In the genomic region with DNA sequence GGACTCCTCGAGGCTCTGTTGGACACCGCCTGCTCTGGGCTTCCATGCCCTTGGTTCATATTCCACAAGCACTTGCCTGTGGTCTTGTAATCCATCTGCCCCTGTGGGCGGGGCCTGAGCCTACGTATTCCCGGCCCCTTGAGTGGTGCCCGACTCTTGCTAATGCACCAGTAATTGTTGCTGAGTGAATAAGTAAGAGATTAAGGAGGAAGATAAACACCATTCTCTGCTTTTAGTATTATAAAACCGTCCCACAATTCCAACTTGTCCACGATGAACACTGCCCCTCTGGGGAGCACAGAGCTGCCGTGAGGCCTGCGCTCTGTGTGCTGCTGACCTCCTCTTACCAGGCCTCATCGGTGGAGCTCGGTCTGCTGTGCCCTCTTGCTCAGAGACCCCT, we compare ENCODE assay signal across 10 cellular contexts. TPM values are rescaled to one million over a fixed set of nuclear protein-coding genes. Genes with fewer than 3 reads are reported as not detected.
A peak's percentile ranks its signal among the peaks of the same experiment; 100 is the strongest.
DNase-seq lines count a peak whose midpoint lies in the region; ATAC-seq lines count a peak whose summit lies in the region.
"Had no signal": no experiment of that assay in that cellular context is flagged by ENCODE, and none has a peak within 500 bp of the region (broad histone marks: within the 10 kb centered on the region; RNA-seq: fewer than 3 reads in every experiment).

No MANE protein-coding gene starts in this region.

- H3K4me3 Mint-ChIP-seq in central memory CD8-positive, alpha-beta T cell, result no peak overlapping the region
- H3K4me3 Mint-ChIP-seq: IgD-negative memory B cell had no signal

- 44% methylated on average over 12 of the region's 12 CpGs for WGBS in urinary bladder

- H3K9me3 Mint-ChIP-seq in central memory CD8-positive, alpha-beta T cell, result no peaks in the 10 kb centered on the region
- H3K9me3 Mint-ChIP-seq: IgD-negative memory B cell had no signal

- peak overlapping the region in 1 of 2 donors; percentile 25 for H3K9ac ChIP-seq in mucosa of rectum (ENCODE audit: low read depth in 1 of 2, low read length in 2 of 2)

- peaks cover 4% of the 10 kb centered on the region for H3K36me3 Mint-ChIP-seq in central memory CD8-positive, alpha-beta T cell (ENCODE audit: insufficient read depth)
- H3K36me3 Mint-ChIP-seq: IgD-negative memory B cell had no signal

- ATAC-seq in Right ventricle myocardium superior (ENCODE audit: poor library complexity), result no peak
- ATAC-seq in left ventricle myocardium superior, result no peak
- ATAC-seq in central memory CD8-positive, alpha-beta T cell (replicated peaks; ENCODE audit: extremely low read depth, poor library complexity, severe bottlenecking), result no peak
- no peak for ATAC-seq in HG02884 (IDR thresholded peaks at IDR 0.05; ENCODE audit: unreplicated experiment)

- no peaks in the 10 kb centered on the region for H3K9me3 ChIP-seq in mucosa of rectum (ENCODE audit: control insufficient read depth in 2 of 2, low read length in 2 of 2)

- DNase-seq in Right ventricle myocardium superior (peak; percentile 49), left ventricle myocardium superior (no peak), NCI-H748 (lab: John Stamatoyannopoulos, UW; ENCODE audit: unreplicated experiment) (no peak), DMS53 (lab: John Stamatoyannopoulos, UW) (no peak)
- no peak for DNase-seq in central memory CD8-positive, alpha-beta T cell (ENCODE audit: low spot score in 2 of 2)

- H3K27ac Mint-ChIP-seq in central memory CD8-positive, alpha-beta T cell (ENCODE audit: low read depth), result peak overlapping the region; percentile 53

- H3K27me3 Mint-ChIP-seq in central memory CD8-positive, alpha-beta T cell, result no peaks in the 10 kb centered on the region

- H3K27ac ChIP-seq in mucosa of rectum (ENCODE audit: low read depth in 2 of 2, low read length in 2 of 2), result peak overlapping the region; percentile 61 to 70
- peak overlapping the region; percentile 24 for H3K27ac ChIP-seq in urinary bladder (ENCODE audit: low read depth)
- H3K27ac ChIP-seq: C4-2B had no signal

- H3K4me1 Mint-ChIP-seq in central memory CD8-positive, alpha-beta T cell, result peaks cover 33% of the 10 kb centered on the region
- H3K4me1 Mint-ChIP-seq: IgD-negative memory B cell had no signal

- peaks cover 52 to 85% of the 10 kb centered on the region in 2 donors for H3K4me1 ChIP-seq in mucosa of rectum (ENCODE audit: control insufficient read depth in 2 of 2, insufficient read depth in 2 of 2, low read length in 2 of 2)
- no peaks in the 10 kb centered on the region for H3K4me1 ChIP-seq in urinary bladder (ENCODE audit: insufficient read depth)

- H3K27me3 ChIP-seq in mucosa of rectum (ENCODE audit: control insufficient read depth in 2 of 2, insufficient read depth in 2 of 2, low read length in 2 of 2), result no peaks in the 10 kb centered on the region

- H3K36me3 ChIP-seq in mucosa of rectum (ENCODE audit: control insufficient read depth in 2 of 2, insufficient read depth in 2 of 2, low read length in 2 of 2) (peaks cover 16 to 17% of the 10 kb centered on the region in 2 donors), urinary bladder (ENCODE audit: insufficient read depth) (no peaks in the 10 kb centered on the region)

- H3K4me3 ChIP-seq in mucosa of rectum (ENCODE audit: low read length in 2 of 2) (no peak overlapping the region), urinary bladder (ENCODE audit: low read depth, low read length) (no peak overlapping the region)

- intact Hi-C loops in Right ventricle myocardium superior (cut with DNase I), result loop anchor here (10.0 kb wide), 1 partner anchor 64 kb away; no protein-coding TSS in a partner anchor
- intact Hi-C loops in left ventricle myocardium superior (cut with micrococcal nuclease), result no loop called here

RNA-seq across cellular contexts. Expression of gene MICAL2, which starts 50.3 kb away (rescaled TPM):
- total RNA-seq in Right ventricle myocardium superior (34.8 TPM), left ventricle myocardium superior (57.1 TPM), urinary bladder (42.5 TPM)
- 44.1 TPM for polyA plus RNA-seq in urinary bladder
